ENCODE assay signal across 4 cellular contexts in genomic region chr3:159520638-159521037, GRCh38.
TF ChIP-seq lines count a peak whose summit lies in the region.

No MANE protein-coding gene starts in this region.

TF ChIP-seq in HepG2, 621 proteins besides CTCF, POLR2A, EP300 and RAD21:
- TF ChIP-seq CEBPB (IDR thresholded peaks at IDR 0.05; ENCODE audit: borderline replicate concordance, low read depth, low read length) (peak; percentile 64; the same call in 1 of the 2 replicates), ATF7 (IDR thresholded peaks at IDR 0.05) (peak; percentile 72), ATF7 (CRISPR knock-in tag; IDR thresholded peaks at IDR 0.05) (no peak), CREB1 (IDR thresholded peaks at IDR 0.05) (0 out of 2 replicates have a peak, but pooled peaks have one; percentile 21), CREB1 (CRISPR knock-in tag; IDR thresholded peaks at IDR 0.05) (no peak), FOXA3 (CRISPR knock-in tag; IDR thresholded peaks at IDR 0.05) (no peak)

TF ChIP-seq in GM23338, 12 proteins besides CTCF, POLR2A, EP300 and RAD21:
- no peak for TF ChIP-seq CREB1 (CRISPR knock-in tag; IDR thresholded peaks at IDR 0.05; ENCODE audit: low read depth)

TF ChIP-seq in IMR-90, 13 proteins besides CTCF, POLR2A, EP300 and RAD21:
- no peak for TF ChIP-seq ELK1 (IDR thresholded peaks at IDR 0.05; ENCODE audit: borderline replicate concordance, low read depth, low read length)
- no peak for TF ChIP-seq MXI1 (IDR thresholded peaks at IDR 0.05; ENCODE audit: borderline replicate concordance, low read depth, low read length)
- TF ChIP-seq CEBPB (IDR thresholded peaks at IDR 0.05; ENCODE audit: low read depth, low read length) = peak; percentile 37; the same call in 1 of the 2 replicates
- TF ChIP-seq BHLHE40 (IDR thresholded peaks at IDR 0.05; ENCODE audit: low read depth, low read length) = no peak

TF ChIP-seq in K562, 482 proteins besides CTCF, POLR2A, EP300 and RAD21 (continues in another document):
- TF ChIP-seq SREBF1 (IDR thresholded peaks at IDR 0.05; ENCODE audit: borderline replicate concordance, low read depth, low read length) (no peak), CBX5 (IDR thresholded peaks at IDR 0.05; ENCODE audit: borderline replicate concordance, low read depth) (no peak), CEBPB (tag; IDR thresholded peaks at IDR 0.05) (peak; percentile 54; the same call in 1 of the 2 replicates), GATAD2B (IDR thresholded peaks at IDR 0.05; ENCODE audit: borderline replicate concordance) (no peak), MLLT1 (IDR thresholded peaks at IDR 0.05) (no peak), MCM3 (IDR thresholded peaks at IDR 0.05) (no peak), ARID3A (IDR thresholded peaks at IDR 0.05; ENCODE audit: borderline replicate concordance, low read depth, low read length) (no peak), CEBPG (CRISPR knock-in tag; IDR thresholded peaks at IDR 0.05) (no peak), CEBPG (tag; conservative IDR thresholded peaks at IDR 0.05 in 1 of 2, IDR thresholded peaks at IDR 0.05 in 1 of 2) (peak; percentile 40 to 83; a peak in 3 of 4 replicates)
- TF ChIP-seq, protein P1, sequence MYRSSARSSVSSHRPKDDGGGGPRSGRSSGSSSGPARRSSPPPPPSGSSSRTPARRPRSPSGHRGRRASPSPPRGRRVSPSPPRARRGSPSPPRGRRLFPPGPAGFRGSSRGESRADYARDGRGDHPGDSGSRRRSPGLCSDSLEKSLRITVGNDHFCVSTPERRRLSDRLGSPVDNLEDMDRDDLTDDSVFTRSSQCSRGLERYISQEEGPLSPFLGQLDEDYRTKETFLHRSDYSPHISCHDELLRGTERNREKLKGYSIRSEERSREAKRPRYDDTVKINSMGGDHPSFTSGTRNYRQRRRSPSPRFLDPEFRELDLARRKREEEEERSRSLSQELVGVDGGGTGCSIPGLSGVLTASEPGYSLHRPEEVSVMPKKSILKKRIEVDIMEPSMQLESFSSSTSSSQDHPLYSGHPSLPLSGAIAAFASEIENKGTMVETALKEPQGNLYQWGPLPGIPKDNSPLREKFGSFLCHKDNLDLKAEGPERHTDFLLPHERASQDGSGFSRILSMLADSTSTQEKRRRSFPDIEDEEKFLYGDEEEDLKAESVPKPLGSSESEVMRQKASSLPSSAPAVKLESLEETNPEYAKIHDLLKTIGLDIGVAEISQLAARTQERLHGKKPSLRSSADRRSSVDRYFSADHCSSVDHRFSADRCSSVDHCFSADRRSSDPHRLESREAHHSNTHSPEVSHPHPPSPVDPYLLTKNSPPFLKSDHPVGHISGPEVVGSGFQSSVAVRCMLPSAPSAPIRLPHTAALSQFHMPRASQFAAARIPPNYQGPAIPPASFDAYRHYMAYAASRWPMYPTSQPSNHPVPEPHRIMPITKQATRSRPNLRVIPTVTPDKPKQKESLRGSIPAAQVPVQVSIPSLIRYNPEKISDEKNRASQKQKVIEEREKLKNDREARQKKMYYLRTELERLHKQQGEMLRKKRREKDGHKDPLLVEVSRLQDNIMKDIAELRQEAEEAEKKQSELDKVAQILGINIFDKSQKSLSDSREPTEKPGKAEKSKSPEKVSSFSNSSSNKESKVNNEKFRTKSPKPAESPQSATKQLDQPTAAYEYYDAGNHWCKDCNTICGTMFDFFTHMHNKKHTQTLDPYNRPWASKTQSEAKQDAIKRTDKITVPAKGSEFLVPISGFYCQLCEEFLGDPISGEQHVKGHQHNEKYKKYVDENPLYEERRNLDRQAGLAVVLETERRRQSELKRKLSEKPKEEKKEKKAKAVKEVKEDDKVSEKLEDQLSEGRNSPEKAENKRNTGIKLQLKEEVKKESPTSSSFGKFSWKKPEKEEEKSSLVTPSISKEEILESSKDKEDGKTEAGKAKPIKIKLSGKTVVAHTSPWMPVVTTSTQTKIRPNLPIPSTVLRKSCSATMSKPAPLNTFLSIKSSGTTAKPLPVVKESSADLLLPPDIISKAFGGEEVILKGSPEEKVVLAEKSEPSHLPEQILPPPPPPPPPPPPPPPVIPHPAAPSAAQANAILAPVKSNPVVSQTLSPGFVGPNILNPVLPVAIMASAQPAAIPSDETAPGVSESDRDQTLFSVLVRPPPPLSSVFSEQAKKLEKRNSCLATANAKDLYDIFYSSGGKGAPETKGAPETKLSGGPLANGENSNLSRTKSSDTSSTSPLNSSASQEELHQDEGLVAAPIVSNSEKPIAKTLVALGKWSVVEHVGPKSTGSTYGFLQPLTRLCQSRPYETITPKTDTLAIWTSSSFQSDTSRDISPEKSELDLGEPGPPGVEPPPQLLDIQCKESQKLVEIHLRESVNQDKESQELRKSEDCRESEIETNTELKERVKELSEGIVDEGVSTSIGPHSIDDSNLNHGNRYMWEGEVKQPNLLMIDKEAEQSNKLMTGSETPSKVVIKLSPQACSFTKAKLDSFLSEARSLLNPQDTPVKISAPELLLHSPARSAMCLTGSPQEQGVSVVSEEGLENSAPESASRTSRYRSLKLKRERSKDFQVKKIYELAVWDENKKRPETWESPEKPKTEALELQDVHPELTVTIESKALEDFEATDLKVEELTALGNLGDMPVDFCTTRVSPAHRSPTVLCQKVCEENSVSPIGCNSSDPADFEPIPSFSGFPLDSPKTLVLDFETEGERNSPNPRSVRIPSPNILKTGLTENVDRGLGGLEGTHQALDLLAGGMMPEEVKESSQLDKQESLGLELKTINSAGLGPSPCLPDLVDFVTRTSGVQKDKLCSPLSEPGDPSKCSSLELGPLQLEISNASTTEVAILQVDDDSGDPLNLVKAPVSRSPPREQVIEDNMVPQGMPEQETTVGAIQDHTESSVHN (IDR thresholded peaks at IDR 0.05; ENCODE audit: borderline replicate concordance in 1 of 2, low read depth in 1 of 2) = no peak
- TF ChIP-seq, protein P2, sequence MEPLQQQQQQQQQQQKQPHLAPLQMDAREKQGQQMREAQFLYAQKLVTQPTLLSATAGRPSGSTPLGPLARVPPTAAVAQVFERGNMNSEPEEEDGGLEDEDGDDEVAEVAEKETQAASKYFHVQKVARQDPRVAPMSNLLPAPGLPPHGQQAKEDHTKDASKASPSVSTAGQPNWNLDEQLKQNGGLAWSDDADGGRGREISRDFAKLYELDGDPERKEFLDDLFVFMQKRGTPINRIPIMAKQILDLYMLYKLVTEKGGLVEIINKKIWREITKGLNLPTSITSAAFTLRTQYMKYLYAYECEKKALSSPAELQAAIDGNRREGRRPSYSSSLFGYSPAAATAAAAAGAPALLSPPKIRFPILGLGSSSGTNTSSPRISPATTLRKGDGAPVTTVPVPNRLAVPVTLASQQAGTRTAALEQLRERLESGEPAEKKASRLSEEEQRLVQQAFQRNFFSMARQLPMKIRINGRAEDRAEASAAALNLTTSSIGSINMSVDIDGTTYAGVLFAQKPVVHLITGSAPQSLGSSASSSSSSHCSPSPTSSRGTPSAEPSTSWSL (CRISPR knock-in tag; IDR thresholded peaks at IDR 0.05; ENCODE audit: borderline replicate concordance) = no peak
- TF ChIP-seq, protein P3, sequence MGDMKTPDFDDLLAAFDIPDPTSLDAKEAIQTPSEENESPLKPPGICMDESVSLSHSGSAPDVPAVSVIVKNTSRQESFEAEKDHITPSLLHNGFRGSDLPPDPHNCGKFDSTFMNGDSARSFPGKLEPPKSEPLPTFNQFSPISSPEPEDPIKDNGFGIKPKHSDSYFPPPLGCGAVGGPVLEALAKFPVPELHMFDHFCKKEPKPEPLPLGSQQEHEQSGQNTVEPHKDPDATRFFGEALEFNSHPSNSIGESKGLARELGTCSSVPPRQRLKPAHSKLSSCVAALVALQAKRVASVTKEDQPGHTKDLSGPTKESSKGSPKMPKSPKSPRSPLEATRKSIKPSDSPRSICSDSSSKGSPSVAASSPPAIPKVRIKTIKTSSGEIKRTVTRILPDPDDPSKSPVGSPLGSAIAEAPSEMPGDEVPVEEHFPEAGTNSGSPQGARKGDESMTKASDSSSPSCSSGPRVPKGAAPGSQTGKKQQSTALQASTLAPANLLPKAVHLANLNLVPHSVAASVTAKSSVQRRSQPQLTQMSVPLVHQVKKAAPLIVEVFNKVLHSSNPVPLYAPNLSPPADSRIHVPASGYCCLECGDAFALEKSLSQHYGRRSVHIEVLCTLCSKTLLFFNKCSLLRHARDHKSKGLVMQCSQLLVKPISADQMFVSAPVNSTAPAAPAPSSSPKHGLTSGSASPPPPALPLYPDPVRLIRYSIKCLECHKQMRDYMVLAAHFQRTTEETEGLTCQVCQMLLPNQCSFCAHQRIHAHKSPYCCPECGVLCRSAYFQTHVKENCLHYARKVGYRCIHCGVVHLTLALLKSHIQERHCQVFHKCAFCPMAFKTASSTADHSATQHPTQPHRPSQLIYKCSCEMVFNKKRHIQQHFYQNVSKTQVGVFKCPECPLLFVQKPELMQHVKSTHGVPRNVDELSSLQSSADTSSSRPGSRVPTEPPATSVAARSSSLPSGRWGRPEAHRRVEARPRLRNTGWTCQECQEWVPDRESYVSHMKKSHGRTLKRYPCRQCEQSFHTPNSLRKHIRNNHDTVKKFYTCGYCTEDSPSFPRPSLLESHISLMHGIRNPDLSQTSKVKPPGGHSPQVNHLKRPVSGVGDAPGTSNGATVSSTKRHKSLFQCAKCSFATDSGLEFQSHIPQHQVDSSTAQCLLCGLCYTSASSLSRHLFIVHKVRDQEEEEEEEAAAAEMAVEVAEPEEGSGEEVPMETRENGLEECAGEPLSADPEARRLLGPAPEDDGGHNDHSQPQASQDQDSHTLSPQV (IDR thresholded peaks at IDR 0.05) = no peak
- TF ChIP-seq, protein P4, sequence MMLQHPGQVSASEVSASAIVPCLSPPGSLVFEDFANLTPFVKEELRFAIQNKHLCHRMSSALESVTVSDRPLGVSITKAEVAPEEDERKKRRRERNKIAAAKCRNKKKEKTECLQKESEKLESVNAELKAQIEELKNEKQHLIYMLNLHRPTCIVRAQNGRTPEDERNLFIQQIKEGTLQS (IDR thresholded peaks at IDR 0.05) = 0 out of 2 replicates have a peak, but pooled peaks have one; percentile 31
- TF ChIP-seq, protein P4 (CRISPR knock-in tag; conservative IDR thresholded peaks at IDR 0.05) = no peak
